Comparison of ENCODE assay signal across 1 cellular context in the genomic region with DNA sequence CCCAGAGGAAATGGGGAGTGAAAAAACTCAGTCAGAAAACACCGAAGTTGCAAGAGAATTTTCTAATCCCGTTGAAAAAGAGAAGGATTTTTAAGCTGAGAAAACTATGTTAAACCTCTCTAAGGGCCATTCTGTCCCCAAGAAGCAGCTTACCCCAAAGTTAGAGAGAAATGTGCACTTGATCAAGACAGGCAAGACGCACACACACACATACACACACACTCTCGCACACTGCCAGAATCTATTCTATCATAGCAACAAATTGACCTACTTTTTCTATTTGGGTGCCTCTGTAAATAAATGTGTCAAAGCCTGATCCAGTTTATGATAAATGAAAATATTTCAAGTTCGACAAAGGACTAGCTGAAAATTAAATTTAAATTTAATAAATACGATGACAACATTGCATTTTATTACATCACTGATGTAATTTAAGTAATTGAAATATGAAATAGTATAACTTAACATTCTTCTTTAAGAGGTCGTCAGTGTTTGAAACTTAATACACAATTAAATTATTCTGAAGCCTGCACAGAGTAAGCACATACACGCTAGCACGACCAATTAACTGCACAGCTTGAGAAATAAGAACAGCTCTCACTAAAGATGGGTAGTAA.
TF ChIP-seq lines count a peak whose summit lies in the region.

No MANE protein-coding gene starts in this region.

TF ChIP-seq in IMR-90, 13 proteins besides CTCF, POLR2A, EP300 and RAD21:
- no peak for TF ChIP-seq USF2 (IDR thresholded peaks at IDR 0.05; ENCODE audit: low read depth, low read length)
- no peak for TF ChIP-seq RCOR1 (IDR thresholded peaks at IDR 0.05; ENCODE audit: insufficient replicate concordance, low read length)
- TF ChIP-seq SMC3 (IDR thresholded peaks at IDR 0.05; ENCODE audit: low read depth, low read length) = no peak
- no peak for TF ChIP-seq RFX5 (IDR thresholded peaks at IDR 0.05; ENCODE audit: low read depth, low read length)
- no peak for TF ChIP-seq MXI1 (IDR thresholded peaks at IDR 0.05; ENCODE audit: borderline replicate concordance, low read depth, low read length)
- TF ChIP-seq MAZ (IDR thresholded peaks at IDR 0.05; ENCODE audit: borderline replicate concordance, low read depth, low read length) = no peak
- TF ChIP-seq FOS (IDR thresholded peaks at IDR 0.05; ENCODE audit: low read depth, low read length) = no peak
